In genomic region chr6:169265486-169266131, GRCh38 we compare ENCODE assay signal across 32 cellular contexts. TPM values are rescaled to one million over a fixed set of nuclear protein-coding genes. Genes with fewer than 3 reads are reported as not detected.
"Had no signal": no experiment of that assay in that cellular context is flagged by ENCODE, and none has a peak within 500 bp of the region (broad histone marks: within the 10 kb centered on the region; RNA-seq: fewer than 3 reads in every experiment).

No MANE protein-coding gene starts in this region.

- ATAC-seq: activated CD8-positive, alpha-beta T cell treated with anti-CD3 and anti-CD28 coated beads for 36 hours; activated T-cell treated with anti-CD3 and anti-CD28 coated beads, Interleukin-2, amount 50 U/mL, for 4 hours; activated T-helper 17 cell treated with anti-CD3 and anti-CD28 coated beads, Interleukin-2, amount 50 U/mL, for 72 hours; body of pancreas; WTC11 had no signal

- H3K36me3 ChIP-seq: breast epithelium, cardiac muscle cell, colonic mucosa had no signal

- H3K4me3 ChIP-seq: body of pancreas, breast epithelium, cardiac muscle cell, colonic mucosa had no signal

- H3K9me3 Mint-ChIP-seq: activated CD4-positive, alpha-beta T cell treated with anti-CD3 and anti-CD28 coated beads, Interleukin-2, amount 10 ng/mL, durations not matched to agents 7 days and 5 days; activated CD8-positive, alpha-beta T cell treated with anti-CD3 and anti-CD28 coated beads for 36 hours; activated T-cell treated with anti-CD3 and anti-CD28 coated beads, Interleukin-2, amount 50 U/mL, for 4 hours; activated T-helper 17 cell treated with anti-CD3 and anti-CD28 coated beads, Interleukin-2, amount 50 U/mL, for 72 hours had no signal

- H3K27ac ChIP-seq: body of pancreas, cardiac muscle cell, colonic mucosa, epithelial cell of prostate, VCaP had no signal

- H3K4me1 Mint-ChIP-seq: activated CD4-positive, alpha-beta T cell treated with anti-CD3 and anti-CD28 coated beads, Interleukin-2, amount 10 ng/mL, durations not matched to agents 7 days and 5 days; activated T-helper 17 cell treated with anti-CD3 and anti-CD28 coated beads, Interleukin-2, amount 50 U/mL, for 72 hours had no signal

- H3K27me3 ChIP-seq: body of pancreas, breast epithelium, cardiac muscle cell, colonic mucosa had no signal

- FAIRE-seq: endometrium, endothelial cell of umbilical vein, frontal cortex, TTC549 had no signal

- H3K27ac Mint-ChIP-seq: activated CD4-positive, alpha-beta T cell treated with anti-CD3 and anti-CD28 coated beads, Interleukin-2, amount 10 ng/mL, durations not matched to agents 7 days and 5 days; activated CD8-positive, alpha-beta T cell treated with anti-CD3 and anti-CD28 coated beads for 36 hours; activated naive CD8-positive, alpha-beta T cell; activated T-helper 17 cell treated with anti-CD3 and anti-CD28 coated beads, Interleukin-2, amount 50 U/mL, for 72 hours; WTC11 had no signal

- H3K4me1 ChIP-seq: body of pancreas, colonic mucosa had no signal

- H3K9me3 ChIP-seq: body of pancreas, breast epithelium, colonic mucosa had no signal

- H3K36me3 Mint-ChIP-seq: activated naive CD8-positive, alpha-beta T cell had no signal

- DNase-seq: activated CD4-positive, alpha-beta T cell treated with anti-CD3 and anti-CD28 coated beads for 1 hour; activated CD4-positive, alpha-beta T cell treated with anti-CD3 and anti-CD28 coated beads for 4 hours; activated CD4-positive, alpha-beta T cell treated with anti-CD3 and anti-CD28 coated beads, Interleukin-2, amount 10 ng/mL, durations not matched to agents 7 days and 5 days; activated CD4-positive, alpha-beta T cell treated with anti-CD3 and anti-CD28 coated beads, Interleukin-2, amount 50 U/mL, for 4 hours; activated CD8-positive, alpha-beta memory T cell treated with anti-CD3 and anti-CD28 coated beads for 24 hours; activated CD8-positive, alpha-beta T cell treated with anti-CD3 and anti-CD28 coated beads for 36 hours; activated effector memory CD4-positive, alpha-beta T cell treated with Interleukin-2 at 50 U/mL for 16 hours; activated gamma-delta T cell treated with Interleukin-2 at 50 U/mL for 16 hours; activated naive CD4-positive, alpha-beta T cell treated with anti-CD3 and anti-CD28 coated beads, Interleukin-2, amount 50 U/mL, for 16 hours; activated naive CD4-positive, alpha-beta T cell treated with Interleukin-2 at 50 U/mL for 16 hours; activated T-cell treated with anti-CD3 and anti-CD28 coated beads, Interleukin-2, amount 50 U/mL, for 4 hours; amniotic stem cell; body of pancreas; central memory CD4-positive, alpha-beta T cell; cerebellar nuclear complex; colonic mucosa; effector CD8-positive, alpha-beta T cell; foreskin fibroblast; T-helper 2 cell had no signal

- H3K27me3 Mint-ChIP-seq: activated CD8-positive, alpha-beta T cell treated with anti-CD3 and anti-CD28 coated beads for 36 hours had no signal

- H3K4me3 Mint-ChIP-seq: activated CD4-positive, alpha-beta T cell treated with anti-CD3 and anti-CD28 coated beads, Interleukin-2, amount 10 ng/mL, durations not matched to agents 7 days and 5 days; activated CD8-positive, alpha-beta T cell treated with anti-CD3 and anti-CD28 coated beads for 36 hours; activated naive CD8-positive, alpha-beta T cell; activated T-cell treated with anti-CD3 and anti-CD28 coated beads, Interleukin-2, amount 50 U/mL, for 4 hours; activated T-helper 17 cell treated with anti-CD3 and anti-CD28 coated beads, Interleukin-2, amount 50 U/mL, for 72 hours; WTC11 had no signal

RNA-seq across cellular contexts. Expression of gene THBS2, which starts 12.0 kb away (rescaled TPM):
- total RNA-seq: activated CD4-positive, alpha-beta T cell treated with anti-CD3 and anti-CD28 coated beads, Interleukin-2, amount 10 ng/mL, durations not matched to agents 7 days and 5 days; activated CD8-positive, alpha-beta T cell treated with anti-CD3 and anti-CD28 coated beads for 36 hours; activated T-helper 17 cell treated with anti-CD3 and anti-CD28 coated beads, Interleukin-2, amount 50 U/mL, for 72 hours; dermis microvascular lymphatic vessel endothelial cell; endothelial cell of umbilical vein; T-helper 1 cell treated with Interleukin-12 subunit alpha and Interleukin-12 subunit beta and Interleukin-4 antibody, amounts not matched to agents 30 ng/mL and 1 ng/mL, for 36 hours had no signal
